In genomic region chr3:9770276-9770812, GRCh38 we compare ENCODE assay signal across 9 cellular contexts. TPM values are rescaled to one million over a fixed set of nuclear protein-coding genes. Genes with fewer than 3 reads are reported as not detected.
DNase-seq lines count a peak whose midpoint lies in the region; ATAC-seq and TF ChIP-seq lines count a peak whose summit lies in the region.
"Had no signal": no experiment of that assay in that cellular context is flagged by ENCODE, and none has a peak within 500 bp of the region (broad histone marks: within the 10 kb centered on the region; RNA-seq: fewer than 3 reads in every experiment).

No MANE protein-coding gene starts in this region.

- no peaks in the 10 kb centered on the region for H3K9me3 ChIP-seq in effector memory CD4-positive, alpha-beta T cell (ENCODE audit: control insufficient read depth, low read length)

- no peaks in the 10 kb centered on the region for H3K27me3 Mint-ChIP-seq in mesothelial cell of epicardium (ENCODE audit: low read depth)

- H3K36me3 ChIP-seq in effector memory CD4-positive, alpha-beta T cell (ENCODE audit: control insufficient read depth, insufficient read depth, low read length), result no peaks in the 10 kb centered on the region

- no peaks in the 10 kb centered on the region for H3K9me3 Mint-ChIP-seq in mesothelial cell of epicardium

- no peaks in the 10 kb centered on the region for H3K27me3 ChIP-seq in effector memory CD4-positive, alpha-beta T cell (replicated peaks; ENCODE audit: control insufficient read depth, insufficient read depth, low read length, poor library complexity, severe bottlenecking)

- H3K27ac Mint-ChIP-seq in mesothelial cell of epicardium, result peak overlapping the region; percentile 72

- H3K4me1 Mint-ChIP-seq in mesothelial cell of epicardium, result peaks cover 16% of the 10 kb centered on the region

- no peak for ATAC-seq in GM19397 (IDR thresholded peaks at IDR 0.05; ENCODE audit: unreplicated experiment)

- DNase-seq in AG10803 (ENCODE audit: low read depth) (peak; percentile 26), NCI-H2029 treated with DMSO at 0.1 percent for 48 hours (lab: John Stamatoyannopoulos, UW) (peak; percentile 28), mesothelial cell of epicardium (ENCODE audit: low spot score in 2 of 2, unreplicated experiment in 2 of 2) (no peak), ureter (ENCODE audit: low spot score) (peak; percentile 92), SK-N-DZ (ENCODE audit: low spot score) (no peak), NCI-H1048 (lab: John Stamatoyannopoulos, UW) (no peak)
- DNase-seq in effector memory CD4-positive, alpha-beta T cell, result no peak

- H3K4me3 ChIP-seq in AG10803 (ENCODE audit: low read length), result peak overlapping the region; percentile 79
- peak overlapping the region; percentile 59 for H3K4me3 ChIP-seq in effector memory CD4-positive, alpha-beta T cell (ENCODE audit: insufficient read depth, low read depth, low read length, poor library complexity, severe bottlenecking)

- H3K27ac ChIP-seq in effector memory CD4-positive, alpha-beta T cell (ENCODE audit: insufficient read depth, low read length, poor library complexity, severe bottlenecking), result no peak overlapping the region
- H3K27ac ChIP-seq: epithelial cell of prostate had no signal

- peak overlapping the region; percentile 66 for H3K4me3 Mint-ChIP-seq in mesothelial cell of epicardium

- no peak for TF ChIP-seq CTCF in AG10803 (conservative IDR thresholded peaks at IDR 0.05; ENCODE audit: low read length)
- TF ChIP-seq CTCF in mesothelial cell of epicardium (IDR thresholded peaks at IDR 0.05; ENCODE audit: unreplicated experiment), result no peak

- H3K4me1 ChIP-seq in effector memory CD4-positive, alpha-beta T cell (ENCODE audit: control insufficient read depth, insufficient read depth, low read length, poor library complexity, severe bottlenecking), result peaks cover 12% of the 10 kb centered on the region

- no peaks in the 10 kb centered on the region for H3K36me3 Mint-ChIP-seq in mesothelial cell of epicardium

RNA-seq across cellular contexts. Expression of gene CAMK1, which starts 0.6 kb away (rescaled TPM):
- total RNA-seq in mesothelial cell of epicardium, result 9.7 to 11.3 TPM (median 10.8 TPM) in 3 replicates
- 24.3 TPM for total RNA-seq in ureter
- 69.5 and 83.7 TPM in 2 replicates for polyA plus RNA-seq in SK-N-DZ (2014; cell fraction: cytosol; rRNA removed)
- 51.1 TPM in 2 replicates for polyA plus RNA-seq in SK-N-DZ (2014; cell fraction: nucleus; rRNA removed)

RNA-seq across cellular contexts. Expression of gene OGG1, which starts 20.6 kb away (rescaled TPM):
- total RNA-seq in mesothelial cell of epicardium (37.2 to 51.0 TPM (median 46.0 TPM) in 3 replicates), ureter (25.3 TPM)
- polyA plus RNA-seq in SK-N-DZ (2014; cell fraction: cytosol; rRNA removed), result 44.1 and 55.2 TPM in 2 replicates
- 46.7 and 59.0 TPM in 2 replicates for polyA plus RNA-seq in SK-N-DZ (2014; cell fraction: nucleus; rRNA removed)

RNA-seq across cellular contexts. Expression of gene TADA3, which starts 21.9 kb away (rescaled TPM):
- 67.2 to 71.0 TPM (median 69.8 TPM) in 3 replicates for total RNA-seq in mesothelial cell of epicardium
- 54.6 TPM for total RNA-seq in ureter
- 141 and 146 TPM in 2 replicates for polyA plus RNA-seq in SK-N-DZ (2014; cell fraction: cytosol; rRNA removed)
- 97.5 and 104 TPM in 2 replicates for polyA plus RNA-seq in SK-N-DZ (2014; cell fraction: nucleus; rRNA removed)

RNA-seq across cellular contexts. Expression of gene ARPC4, which starts 22.5 kb away (rescaled TPM):
- total RNA-seq in mesothelial cell of epicardium, result 128 to 138 TPM (median 131 TPM) in 3 replicates
- total RNA-seq in ureter, result 166 TPM
- polyA plus RNA-seq in SK-N-DZ (2014; cell fraction: cytosol; rRNA removed), result 306 and 380 TPM in 2 replicates
- 91.5 and 131 TPM in 2 replicates for polyA plus RNA-seq in SK-N-DZ (2014; cell fraction: nucleus; rRNA removed)

RNA-seq across cellular contexts. Expression of gene BRPF1, which starts 38.8 kb away (rescaled TPM):
- 24.1 to 27.1 TPM (median 26.6 TPM) in 3 replicates for total RNA-seq in mesothelial cell of epicardium
- 18.6 TPM for total RNA-seq in ureter
- polyA plus RNA-seq in SK-N-DZ (2014; cell fraction: cytosol; rRNA removed), result 28.4 TPM in 2 replicates
- 46.5 and 55.9 TPM in 2 replicates for polyA plus RNA-seq in SK-N-DZ (2014; cell fraction: nucleus; rRNA removed)

Comparison
In these comparisons a context has a peak if more than half of its experiments do, and no peak if none do; other contexts are left out.
1. DNase-seq: peak in AG10803 (single experiment), NCI-H2029 treated with DMSO at 0.1 percent for 48 hours (single experiment) and ureter (single experiment); none in effector memory CD4-positive, alpha-beta T cell (0 of 3), mesothelial cell of epicardium (0 of 2), SK-N-DZ (single experiment) and NCI-H1048 (single experiment).